Comparison of ENCODE assay signal across 19 cellular contexts in the genomic region with DNA sequence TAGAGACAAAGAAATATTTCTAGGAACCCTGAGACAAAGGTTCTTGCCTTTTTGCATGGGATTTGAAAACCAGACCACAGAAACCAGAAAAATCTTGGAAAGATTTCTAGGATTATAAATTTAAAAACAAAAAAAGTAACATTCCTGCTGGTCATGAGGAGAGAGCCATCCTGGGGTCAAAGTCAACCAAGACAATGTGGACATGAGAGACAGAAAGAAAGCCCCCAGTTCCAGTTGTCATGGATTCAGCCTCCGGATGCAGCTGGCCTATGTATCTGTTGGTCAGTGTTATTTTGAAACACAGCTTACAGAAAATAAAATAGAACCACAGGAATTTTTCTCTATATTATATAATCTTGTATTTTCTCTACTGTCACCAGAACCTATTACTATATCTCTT. TPM values are rescaled to one million over a fixed set of nuclear protein-coding genes. Genes with fewer than 3 reads are reported as not detected.
DNase-seq lines count a peak whose midpoint lies in the region; ATAC-seq and TF ChIP-seq lines count a peak whose summit lies in the region.
"Had no signal": no experiment of that assay in that cellular context is flagged by ENCODE, and none has a peak within 500 bp of the region (broad histone marks: within the 10 kb centered on the region; RNA-seq: fewer than 3 reads in every experiment).

No MANE protein-coding gene starts in this region.

- H3K4me3 ChIP-seq in endodermal cell (ENCODE audit: low read length) (peak overlapping the region; percentile 93), uterus (no peak overlapping the region)
- H3K4me3 ChIP-seq: A549; BLaER1 treated with 17β-estradiol and CSF1 and Interleukin-3, amounts not matched to agents 10 nM and 100 nM had no signal

- H3K9ac ChIP-seq in endodermal cell (ENCODE audit: extremely low read depth, low read length, poor library complexity, severe bottlenecking) = no peak overlapping the region
- H3K9ac ChIP-seq: BLaER1 treated with 17β-estradiol and CSF1 and Interleukin-3, amounts not matched to agents 10 nM and 100 nM had no signal

- H3K36me3 Mint-ChIP-seq in endodermal cell (ENCODE audit: low read depth) = peaks cover 34% of the 10 kb centered on the region
- H3K36me3 Mint-ChIP-seq: CD8-positive, alpha-beta T cell had no signal

- H3K4me1 ChIP-seq in endodermal cell (ENCODE audit: control insufficient read depth, insufficient read depth, low read length) (peaks cover 10% of the 10 kb centered on the region), uterus (no peaks in the 10 kb centered on the region)
- H3K4me1 ChIP-seq: A549; BLaER1 treated with 17β-estradiol and CSF1 and Interleukin-3, amounts not matched to agents 10 nM and 100 nM had no signal

- H3K27ac ChIP-seq in endodermal cell (ENCODE audit: low read depth, low read length) = no peak overlapping the region
- H3K27ac ChIP-seq in uterus = no peak overlapping the region
- H3K27ac ChIP-seq: 22Rv1; A549; BLaER1 treated with 17β-estradiol and CSF1 and Interleukin-3, amounts not matched to agents 10 nM and 100 nM had no signal

- H3K27me3 ChIP-seq in endodermal cell (ENCODE audit: control insufficient read depth, insufficient read depth, low read length, poor library complexity, severe bottlenecking) = no peaks in the 10 kb centered on the region
- H3K27me3 ChIP-seq in uterus = no peaks in the 10 kb centered on the region
- H3K27me3 ChIP-seq: BLaER1 treated with 17β-estradiol and CSF1 and Interleukin-3, amounts not matched to agents 10 nM and 100 nM had no signal

- DNase-seq in NCI-H1092 treated with DMSO at 0.1 percent for 48 hours (lab: John Stamatoyannopoulos, UW) (peak; percentile 32), NCI-H1092 (lab: John Stamatoyannopoulos, UW) (no peak), endodermal cell (no peak), myocyte (ENCODE audit: low read depth) (peak; percentile 68), uterus (no peak)
- no peak for DNase-seq in stimulated activated CD4-positive, alpha-beta T cell treated with anti-CD3 and anti-CD28 coated beads, Interleukin-4, amount 100 ng/mL, for 1 hour
- DNase-seq: Calu3; CD8-positive, alpha-beta T cell; DMS 273 treated with DMSO at 0.1 percent for 48 hours; DMS53; DND-41; GOT3; H9 had no signal

- intact Hi-C loops in uterus (cut with DNase I; ENCODE audit: low total_unique reads) = no loop called here

- H3K9me3 ChIP-seq in endodermal cell (ENCODE audit: control insufficient read depth, low read length) (peaks cover 27% of the 10 kb centered on the region), uterus (peaks cover 0 to 2% of the 10 kb centered on the region in 2 donors)
- H3K9me3 ChIP-seq: A549 had no signal

- TF ChIP-seq CTCF in endodermal cell (conservative IDR thresholded peaks at IDR 0.05) (no peak), uterus (IDR thresholded peaks at IDR 0.05) (no peak)

- peak overlapping the region; percentile 79 for H3K4me3 Mint-ChIP-seq in endodermal cell
- H3K4me3 Mint-ChIP-seq: B cell; CD8-positive, alpha-beta T cell; H9 had no signal

- H3K27ac Mint-ChIP-seq in endodermal cell = no peak overlapping the region
- H3K27ac Mint-ChIP-seq: B cell; CD8-positive, alpha-beta T cell; H9 had no signal

- H3K9me3 Mint-ChIP-seq in endodermal cell = peaks cover 23% of the 10 kb centered on the region

- H3K36me3 ChIP-seq in endodermal cell (ENCODE audit: control insufficient read depth, insufficient read depth, low read length) (peaks cover 21% of the 10 kb centered on the region), uterus (no peaks in the 10 kb centered on the region)
- H3K36me3 ChIP-seq: BLaER1 treated with 17β-estradiol and CSF1 and Interleukin-3, amounts not matched to agents 10 nM and 100 nM had no signal

- H3K27me3 Mint-ChIP-seq in endodermal cell (ENCODE audit: insufficient read depth) = no peaks in the 10 kb centered on the region

- H3K4me1 Mint-ChIP-seq in endodermal cell = peaks cover 62% of the 10 kb centered on the region
- H3K4me1 Mint-ChIP-seq: B cell had no signal

- no CpG with 5 or more reads among the region's 1 CpG for WGBS in endodermal cell (ENCODE audit: insufficient coverage in 1 of 2, insufficient read length in 1 of 2), 2 experiments

- TF ChIP-seq POLR2A in uterus (IDR thresholded peaks at IDR 0.05) = no peak

- ATAC-seq in GM18511 (IDR thresholded peaks at IDR 0.05; ENCODE audit: unreplicated experiment) = no peak
- ATAC-seq: A549; CD8-positive, alpha-beta T cell; HepG2 had no signal

RNA-seq across cellular contexts. Expression of a gene that starts 24.4 kb away (rescaled TPM):
- 10 to 100 TPM; 60.2 to 71.6 TPM for total RNA-seq in endodermal cell
- 105 TPM for polyA plus RNA-seq in endodermal cell (2013, experiment 1 of 2)
- 81.8 TPM for polyA plus RNA-seq in endodermal cell (2013, experiment 2 of 2)
- total RNA-seq in myocyte = 206 and 220 TPM in 2 replicates
- 77.0 TPM for polyA plus RNA-seq in myocyte (2012)
- 10 to 100 TPM in 2 of 4 donors, 1 to 10 TPM in 2; 2.8 to 22.3 (median 12.9) TPM for total RNA-seq in uterus

Comparison
In these comparisons a context has a peak if more than half of its experiments do, and no peak if none do; other contexts are left out.
1. DNase-seq: peak in NCI-H1092 treated with DMSO at 0.1 percent for 48 hours (single experiment) and myocyte (single experiment); none in NCI-H1092 (single experiment), endodermal cell (single experiment), uterus (0 of 2) and stimulated activated CD4-positive, alpha-beta T cell treated with anti-CD3 and anti-CD28 coated beads, Interleukin-4, amount 100 ng/mL, for 1 hour (single experiment).